In genomic region chr1:29260531-29260930, GRCh38 we compare ENCODE assay signal across 11 cellular contexts. TPM values are rescaled to one million over a fixed set of nuclear protein-coding genes. Genes with fewer than 3 reads are reported as not detected.
DNase-seq lines count a peak whose midpoint lies in the region; ATAC-seq and TF ChIP-seq lines count a peak whose summit lies in the region.
"Had no signal": no experiment of that assay in that cellular context is flagged by ENCODE, and none has a peak within 500 bp of the region (broad histone marks: within the 10 kb centered on the region; RNA-seq: fewer than 3 reads in every experiment).

No MANE protein-coding gene starts in this region.

- H3K9me3 Mint-ChIP-seq in activated T-cell treated with anti-CD3 and anti-CD28 coated beads, Interleukin-2, amount 50 U/mL, for 72 hours, result no peaks in the 10 kb centered on the region
- no peaks in the 10 kb centered on the region for H3K9me3 Mint-ChIP-seq in stimulated activated memory B cell treated with anti-CD40 and anti-IgM and Interleukin-4, amounts not matched to agents 10 μg/mL and 1 μg/mL and 100 μg/mL, for 72 hours

- H3K4me1 Mint-ChIP-seq in activated T-cell treated with anti-CD3 and anti-CD28 coated beads, Interleukin-2, amount 50 U/mL, for 72 hours (ENCODE audit: low read depth), result peaks cover 9% of the 10 kb centered on the region
- peaks cover 9% of the 10 kb centered on the region for H3K4me1 Mint-ChIP-seq in stimulated activated memory B cell treated with anti-CD40 and anti-IgM and Interleukin-4, amounts not matched to agents 10 μg/mL and 1 μg/mL and 100 μg/mL, for 72 hours

- peak overlapping the region; percentile 78 to 86 for H3K4me3 Mint-ChIP-seq in activated T-cell treated with anti-CD3 and anti-CD28 coated beads, Interleukin-2, amount 50 U/mL, for 72 hours
- H3K4me3 Mint-ChIP-seq in stimulated activated memory B cell treated with anti-CD40 and anti-IgM and Interleukin-4, amounts not matched to agents 10 μg/mL and 1 μg/mL and 100 μg/mL, for 72 hours, result peak overlapping the region; percentile 76

- TF ChIP-seq CTCF in astrocyte of the cerebellum (IDR thresholded peaks at IDR 0.05; ENCODE audit: low read depth, low read length, missing control alignments), result no peak

- no peak for DNase-seq in activated T-cell treated with anti-CD3 and anti-CD28 coated beads, Interleukin-2, amount 50 U/mL, for 72 hours
- DNase-seq in activated T-cell treated with anti-CD3 and anti-CD28 coated beads for 4 hours (no peak), astrocyte of the cerebellum (ENCODE audit: low read depth) (no peak), islet precursor cell (peak; percentile 54), NCI-H2107 treated with DMSO at 0.1 percent for 48 hours (lab: John Stamatoyannopoulos, UW; ENCODE audit: unreplicated experiment) (no peak), Ammon's horn (ENCODE audit: low spot score) (no peak)
- no peak for DNase-seq in effector CD4-positive, alpha-beta T cell
- DNase-seq: NCI-H1048, NCI-H774, occipital lobe had no signal

- H3K27ac Mint-ChIP-seq in activated T-cell treated with anti-CD3 and anti-CD28 coated beads, Interleukin-2, amount 50 U/mL, for 72 hours, result no peak overlapping the region
- no peak overlapping the region for H3K27ac Mint-ChIP-seq in stimulated activated memory B cell treated with anti-CD40 and anti-IgM and Interleukin-4, amounts not matched to agents 10 μg/mL and 1 μg/mL and 100 μg/mL, for 72 hours

- H3K27me3 Mint-ChIP-seq in activated T-cell treated with anti-CD3 and anti-CD28 coated beads, Interleukin-2, amount 50 U/mL, for 72 hours (ENCODE audit: low read depth), result peaks cover 53% of the 10 kb centered on the region
- peaks cover 60% of the 10 kb centered on the region for H3K27me3 Mint-ChIP-seq in stimulated activated memory B cell treated with anti-CD40 and anti-IgM and Interleukin-4, amounts not matched to agents 10 μg/mL and 1 μg/mL and 100 μg/mL, for 72 hours

- peak overlapping the region; percentile 43 for H3K4me3 ChIP-seq in astrocyte of the cerebellum (ENCODE audit: low read depth, low read length)

- H3K36me3 Mint-ChIP-seq in activated T-cell treated with anti-CD3 and anti-CD28 coated beads, Interleukin-2, amount 50 U/mL, for 72 hours (ENCODE audit: insufficient read depth in 2 of 2), result no peaks in the 10 kb centered on the region
- H3K36me3 Mint-ChIP-seq in stimulated activated memory B cell treated with anti-CD40 and anti-IgM and Interleukin-4, amounts not matched to agents 10 μg/mL and 1 μg/mL and 100 μg/mL, for 72 hours, result no peaks in the 10 kb centered on the region

- in situ Hi-C loops in astrocyte of the cerebellum (cut with HindIII; ENCODE audit: low sequenced_read_pairs), result no loop called here

- no peak for ATAC-seq in activated T-cell treated with anti-CD3 and anti-CD28 coated beads, Interleukin-2, amount 50 U/mL, for 72 hours (replicated peaks in 1 of 2)
- no peak for ATAC-seq in stimulated activated memory B cell treated with anti-CD40 and anti-IgM and Interleukin-4, amounts not matched to agents 10 μg/mL and 1 μg/mL and 100 μg/mL, for 72 hours

RNA-seq across cellular contexts. Expression of gene PTPRU, which starts 24.2 kb away (rescaled TPM):
- under 1 TPM; 0.17 to 0.83 TPM for total RNA-seq in activated T-cell treated with anti-CD3 and anti-CD28 coated beads, Interleukin-2, amount 50 U/mL, for 72 hours

RNA-seq across cellular contexts. Expression of gene MECR, which starts 29.8 kb away (rescaled TPM):
- total RNA-seq in activated T-cell treated with anti-CD3 and anti-CD28 coated beads, Interleukin-2, amount 50 U/mL, for 72 hours, result 10 to 100 TPM; 23.5 to 37.0 TPM
